13 cellular contexts compared by ENCODE assay signal in the genomic region with DNA sequence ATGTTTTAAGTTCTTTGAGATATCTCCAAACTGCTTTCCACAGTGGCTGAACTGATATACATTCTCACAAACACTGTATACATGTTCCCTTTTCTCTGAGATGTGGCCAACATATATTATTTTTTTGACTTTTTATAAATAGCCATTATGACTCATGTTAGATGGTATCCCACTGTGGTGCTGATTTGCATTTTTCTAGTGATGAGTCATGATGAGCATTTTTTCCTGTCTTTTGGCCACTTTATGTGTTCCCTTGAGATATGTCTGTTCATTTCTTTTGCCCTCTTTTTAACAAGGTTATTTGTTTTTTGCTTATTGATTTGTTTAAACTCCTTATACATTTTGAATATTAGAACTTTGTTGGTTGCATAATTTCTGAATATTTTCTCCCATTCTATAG.
A peak's percentile ranks its signal among the peaks of the same experiment; 100 is the strongest.
DNase-seq lines count a peak whose midpoint lies in the region; ATAC-seq and TF ChIP-seq lines count a peak whose summit lies in the region.
"Had no signal": no experiment of that assay in that cellular context is flagged by ENCODE, and none has a peak within 500 bp of the region (broad histone marks: within the 10 kb centered on the region; RNA-seq: fewer than 3 reads in every experiment).

No MANE protein-coding gene starts in this region.

- H3K9me3 ChIP-seq in AG04450 (ENCODE audit: control insufficient read depth, insufficient read depth, low read length) (peaks cover 4% of the 10 kb centered on the region), RWPE2 (ENCODE audit: severe bottlenecking) (no peaks in the 10 kb centered on the region), BE2C (no peaks in the 10 kb centered on the region), heart right ventricle (peaks cover 0 to 8% (median 0%) of the 10 kb centered on the region in 11 donors)
- H3K9me3 ChIP-seq: esophagus muscularis mucosa had no signal

- H3K4me3 ChIP-seq in AG04450 (ENCODE audit: low read depth, low read length) (no peak overlapping the region), RWPE2 (ENCODE audit: severe bottlenecking) (no peak overlapping the region), BE2C (ENCODE audit: low read depth, low read length) (no peak overlapping the region), heart right ventricle (no peak overlapping the region)
- H3K4me3 ChIP-seq: esophagus muscularis mucosa had no signal

- CTCF ChIA-PET in AG04450 (lab: Charles Lee) = no interaction called here

- H3K36me3 ChIP-seq in RWPE2 (ENCODE audit: low read depth) (no peaks in the 10 kb centered on the region), BE2C (no peaks in the 10 kb centered on the region), heart right ventricle (no peaks in the 10 kb centered on the region)
- H3K36me3 ChIP-seq: esophagus muscularis mucosa had no signal

- peak; percentile 6 for DNase-seq in AG04450 (ENCODE audit: low read depth, low spot score)
- no peak for DNase-seq in RWPE2 (ENCODE audit: low spot score)
- peak; percentile 40 for DNase-seq in fibroblast of the conjunctiva (ENCODE audit: low read depth)
- DNase-seq in NCI-H2029 treated with DMSO at 0.1 percent for 48 hours (lab: John Stamatoyannopoulos, UW) = no peak
- no peak for DNase-seq in BE2C
- no peak for DNase-seq in UCSD-AML1 (lab: John Stamatoyannopoulos, UW; ENCODE audit: unreplicated experiment)
- DNase-seq in heart right ventricle = no peak
- DNase-seq: activated CD4-positive, alpha-beta T cell treated with anti-CD3 and anti-CD28 coated beads for 4 hours; activated naive CD8-positive, alpha-beta T cell treated with anti-CD3 and anti-CD28 coated beads, Interleukin-2, amount 10 ng/mL, durations not matched to agents 7 days and 5 days; CD4-positive, CD25-positive, alpha-beta regulatory T cell; NCI-H1048 had no signal

- H3K27ac ChIP-seq in AG04450 (ENCODE audit: low read depth, low read length) (no peak overlapping the region), RWPE2 (ENCODE audit: poor library complexity, severe bottlenecking) (no peak overlapping the region), heart right ventricle (no peak overlapping the region)
- H3K27ac ChIP-seq: esophagus muscularis mucosa had no signal

- POLR2A ChIA-PET in AG04450 (lab: Yijun Ruan, JAX) = no interaction called here

- H3K27me3 ChIP-seq in AG04450 (ENCODE audit: control insufficient read depth, insufficient read depth, low read length) (no peaks in the 10 kb centered on the region), RWPE2 (ENCODE audit: insufficient read depth, poor library complexity, severe bottlenecking) (no peaks in the 10 kb centered on the region), BE2C (no peaks in the 10 kb centered on the region), heart right ventricle (no peaks in the 10 kb centered on the region)
- H3K27me3 ChIP-seq: esophagus muscularis mucosa had no signal

- TF ChIP-seq CTCF in AG04450 (IDR thresholded peaks at IDR 0.05; ENCODE audit: low read depth, low read length) = no peak
- no peak for TF ChIP-seq CTCF in RWPE2 (IDR thresholded peaks at IDR 0.05; ENCODE audit: poor library complexity, severe bottlenecking)
- no peak for TF ChIP-seq CTCF in BE2C (IDR thresholded peaks at IDR 0.05; ENCODE audit: low read depth, low read length)
- no peak for TF ChIP-seq CTCF in heart right ventricle (IDR thresholded peaks at IDR 0.05)

- ATAC-seq in HG02759 (IDR thresholded peaks at IDR 0.05; ENCODE audit: unreplicated experiment) (peak; percentile 63), RWPE2 (ENCODE audit: low read depth) (peak; percentile 91), heart right ventricle (no peak)

- intact Hi-C loops in heart right ventricle (cut with DNase I) = no loop called here

- H3K4me1 ChIP-seq in RWPE2 (ENCODE audit: insufficient read depth, poor library complexity, severe bottlenecking) (peaks cover 4% of the 10 kb centered on the region), BE2C (no peaks in the 10 kb centered on the region; the same call in 1 of the 2 replicates), heart right ventricle (no peaks in the 10 kb centered on the region)
- H3K4me1 ChIP-seq: esophagus muscularis mucosa had no signal

Comparison
In these comparisons a context has a peak if more than half of its experiments do, and no peak if none do; other contexts are left out.
1. DNase-seq: peak in AG04450 (single experiment) and fibroblast of the conjunctiva (single experiment); none in RWPE2 (single experiment), NCI-H2029 treated with DMSO at 0.1 percent for 48 hours (single experiment), BE2C (single experiment), UCSD-AML1 (single experiment) and heart right ventricle (0 of 2).
2. ATAC-seq: peak in HG02759 (single experiment) and RWPE2 (single experiment); none in heart right ventricle (0 of 8).